1 cellular context compared by ENCODE assay signal in the genomic region with DNA sequence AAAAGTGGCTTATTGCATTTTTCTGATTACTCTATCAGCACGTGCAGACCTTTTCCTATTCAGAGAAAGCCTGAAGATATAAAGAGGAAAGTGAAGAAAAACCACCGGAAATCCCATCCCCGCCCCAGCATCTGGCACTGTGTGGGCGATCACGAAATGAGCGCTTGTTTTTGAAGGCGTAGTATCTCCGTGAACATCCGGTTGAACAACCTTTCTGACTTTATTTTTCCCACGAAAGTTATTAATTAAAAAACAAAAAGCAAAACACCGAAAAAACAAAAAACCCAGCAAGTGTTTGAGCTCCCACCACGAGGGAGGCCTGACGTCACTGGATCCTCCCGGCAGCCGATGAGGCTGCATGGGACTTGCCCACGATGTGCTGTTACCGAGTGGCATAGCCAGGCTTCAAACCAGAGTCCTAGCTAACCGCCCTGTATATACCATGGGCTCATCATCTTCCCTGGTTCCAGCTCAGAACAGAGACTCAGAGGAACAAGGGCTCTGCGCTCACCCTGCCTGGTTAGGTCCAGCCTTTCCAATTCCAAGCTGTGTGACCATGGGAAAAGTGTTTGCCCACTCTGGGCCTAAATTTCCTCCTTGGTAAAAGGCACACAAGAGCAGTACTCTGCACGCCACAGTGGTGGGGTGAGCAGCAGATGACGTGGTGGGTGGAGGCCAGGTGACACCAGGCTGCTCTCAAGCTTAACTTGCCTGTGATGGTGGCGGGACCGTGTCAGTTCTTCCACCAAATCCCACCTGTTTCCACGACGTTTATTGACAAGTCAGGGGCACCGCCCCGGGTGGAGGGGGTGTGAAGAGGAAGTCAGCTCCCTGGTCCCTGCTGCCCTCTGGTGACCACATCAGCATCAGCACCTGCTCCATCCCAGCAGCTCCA.
A peak's percentile ranks its signal among the peaks of the same experiment; 100 is the strongest.
TF ChIP-seq lines count a peak whose summit lies in the region.

No MANE protein-coding gene starts in this region.

TF ChIP-seq in HepG2, 621 proteins besides CTCF, POLR2A, EP300 and RAD21 (continued from another document and continues in another):
- 0 out of 2 replicates have a peak, but pooled peaks have one; percentile 59 for TF ChIP-seq ZNF296 (CRISPR knock-in tag; conservative IDR thresholded peaks at IDR 0.05)
- TF ChIP-seq TAF15 (IDR thresholded peaks at IDR 0.05; ENCODE audit: low read depth, low read length, poor library complexity, severe bottlenecking) = no peak
- TF ChIP-seq ZFP90 (CRISPR knock-in tag; IDR thresholded peaks at IDR 0.05; ENCODE audit: borderline replicate concordance) = peak; percentile 56; the same call in 1 of the 2 replicates
- no peak for TF ChIP-seq ZNF484 (CRISPR knock-in tag; IDR thresholded peaks at IDR 0.05; ENCODE audit: borderline replicate concordance, low read depth)
- TF ChIP-seq, protein P1, sequence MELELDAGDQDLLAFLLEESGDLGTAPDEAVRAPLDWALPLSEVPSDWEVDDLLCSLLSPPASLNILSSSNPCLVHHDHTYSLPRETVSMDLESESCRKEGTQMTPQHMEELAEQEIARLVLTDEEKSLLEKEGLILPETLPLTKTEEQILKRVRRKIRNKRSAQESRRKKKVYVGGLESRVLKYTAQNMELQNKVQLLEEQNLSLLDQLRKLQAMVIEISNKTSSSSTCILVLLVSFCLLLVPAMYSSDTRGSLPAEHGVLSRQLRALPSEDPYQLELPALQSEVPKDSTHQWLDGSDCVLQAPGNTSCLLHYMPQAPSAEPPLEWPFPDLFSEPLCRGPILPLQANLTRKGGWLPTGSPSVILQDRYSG (CRISPR knock-in tag; IDR thresholded peaks at IDR 0.05) = no peak
- no peak for TF ChIP-seq ZNF33A (CRISPR knock-in tag; IDR thresholded peaks at IDR 0.05; ENCODE audit: borderline replicate concordance)
- TF ChIP-seq ZFAT (CRISPR knock-in tag; conservative IDR thresholded peaks at IDR 0.05) = no peak
- TF ChIP-seq, protein P2, sequence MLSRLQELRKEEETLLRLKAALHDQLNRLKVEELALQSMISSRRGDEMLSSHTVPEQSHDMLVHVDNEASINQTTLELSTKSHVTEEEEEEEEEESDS (CRISPR knock-in tag; IDR thresholded peaks at IDR 0.05; ENCODE audit: borderline replicate concordance) = no peak
- no peak for TF ChIP-seq POLR2AphosphoS5 (IDR thresholded peaks at IDR 0.05; ENCODE audit: low read depth, low read length)
- TF ChIP-seq, protein P3, sequence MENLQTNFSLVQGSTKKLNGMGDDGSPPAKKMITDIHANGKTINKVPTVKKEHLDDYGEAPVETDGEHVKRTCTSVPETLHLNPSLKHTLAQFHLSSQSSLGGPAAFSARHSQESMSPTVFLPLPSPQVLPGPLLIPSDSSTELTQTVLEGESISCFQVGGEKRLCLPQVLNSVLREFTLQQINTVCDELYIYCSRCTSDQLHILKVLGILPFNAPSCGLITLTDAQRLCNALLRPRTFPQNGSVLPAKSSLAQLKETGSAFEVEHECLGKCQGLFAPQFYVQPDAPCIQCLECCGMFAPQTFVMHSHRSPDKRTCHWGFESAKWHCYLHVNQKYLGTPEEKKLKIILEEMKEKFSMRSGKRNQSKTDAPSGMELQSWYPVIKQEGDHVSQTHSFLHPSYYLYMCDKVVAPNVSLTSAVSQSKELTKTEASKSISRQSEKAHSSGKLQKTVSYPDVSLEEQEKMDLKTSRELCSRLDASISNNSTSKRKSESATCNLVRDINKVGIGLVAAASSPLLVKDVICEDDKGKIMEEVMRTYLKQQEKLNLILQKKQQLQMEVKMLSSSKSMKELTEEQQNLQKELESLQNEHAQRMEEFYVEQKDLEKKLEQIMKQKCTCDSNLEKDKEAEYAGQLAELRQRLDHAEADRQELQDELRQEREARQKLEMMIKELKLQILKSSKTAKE (CRISPR knock-in tag; IDR thresholded peaks at IDR 0.05; ENCODE audit: borderline replicate concordance) = 0 out of 2 replicates have a peak, but pooled peaks have one; percentile 6
- TF ChIP-seq ZNF605 (CRISPR knock-in tag; IDR thresholded peaks at IDR 0.05) = peak; percentile 46; the same call in 1 of the 2 replicates
- peak; percentile 45; the same call in 1 of the 2 replicates for TF ChIP-seq KAT7 (CRISPR knock-in tag; IDR thresholded peaks at IDR 0.05; ENCODE audit: borderline replicate concordance)
- TF ChIP-seq ZNF891 (CRISPR knock-in tag; IDR thresholded peaks at IDR 0.05) = no peak
- TF ChIP-seq, protein P4, sequence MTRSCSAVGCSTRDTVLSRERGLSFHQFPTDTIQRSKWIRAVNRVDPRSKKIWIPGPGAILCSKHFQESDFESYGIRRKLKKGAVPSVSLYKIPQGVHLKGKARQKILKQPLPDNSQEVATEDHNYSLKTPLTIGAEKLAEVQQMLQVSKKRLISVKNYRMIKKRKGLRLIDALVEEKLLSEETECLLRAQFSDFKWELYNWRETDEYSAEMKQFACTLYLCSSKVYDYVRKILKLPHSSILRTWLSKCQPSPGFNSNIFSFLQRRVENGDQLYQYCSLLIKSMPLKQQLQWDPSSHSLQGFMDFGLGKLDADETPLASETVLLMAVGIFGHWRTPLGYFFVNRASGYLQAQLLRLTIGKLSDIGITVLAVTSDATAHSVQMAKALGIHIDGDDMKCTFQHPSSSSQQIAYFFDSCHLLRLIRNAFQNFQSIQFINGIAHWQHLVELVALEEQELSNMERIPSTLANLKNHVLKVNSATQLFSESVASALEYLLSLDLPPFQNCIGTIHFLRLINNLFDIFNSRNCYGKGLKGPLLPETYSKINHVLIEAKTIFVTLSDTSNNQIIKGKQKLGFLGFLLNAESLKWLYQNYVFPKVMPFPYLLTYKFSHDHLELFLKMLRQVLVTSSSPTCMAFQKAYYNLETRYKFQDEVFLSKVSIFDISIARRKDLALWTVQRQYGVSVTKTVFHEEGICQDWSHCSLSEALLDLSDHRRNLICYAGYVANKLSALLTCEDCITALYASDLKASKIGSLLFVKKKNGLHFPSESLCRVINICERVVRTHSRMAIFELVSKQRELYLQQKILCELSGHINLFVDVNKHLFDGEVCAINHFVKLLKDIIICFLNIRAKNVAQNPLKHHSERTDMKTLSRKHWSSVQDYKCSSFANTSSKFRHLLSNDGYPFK (CRISPR knock-in tag; IDR thresholded peaks at IDR 0.05; ENCODE audit: borderline replicate concordance) = no peak; the same call in 1 of the 2 replicates
- TF ChIP-seq NBN (conservative IDR thresholded peaks at IDR 0.05) = no peak
- TF ChIP-seq HDAC2 (CRISPR knock-in tag; IDR thresholded peaks at IDR 0.05) = 0 out of 2 replicates have a peak, but pooled peaks have one; percentile 19
- TF ChIP-seq HNRNPK (IDR thresholded peaks at IDR 0.05; ENCODE audit: low read depth, low read length, poor library complexity, severe bottlenecking) = peak; percentile 3
- no peak for TF ChIP-seq ZBTB42 (CRISPR knock-in tag; IDR thresholded peaks at IDR 0.05)
- 0 out of 2 replicates have a peak, but pooled peaks have one; percentile 24 for TF ChIP-seq GATAD1 (CRISPR knock-in tag; IDR thresholded peaks at IDR 0.05)
- TF ChIP-seq ZSCAN31 (CRISPR knock-in tag; IDR thresholded peaks at IDR 0.05; ENCODE audit: low read depth) = no peak
- TF ChIP-seq, protein P5, sequence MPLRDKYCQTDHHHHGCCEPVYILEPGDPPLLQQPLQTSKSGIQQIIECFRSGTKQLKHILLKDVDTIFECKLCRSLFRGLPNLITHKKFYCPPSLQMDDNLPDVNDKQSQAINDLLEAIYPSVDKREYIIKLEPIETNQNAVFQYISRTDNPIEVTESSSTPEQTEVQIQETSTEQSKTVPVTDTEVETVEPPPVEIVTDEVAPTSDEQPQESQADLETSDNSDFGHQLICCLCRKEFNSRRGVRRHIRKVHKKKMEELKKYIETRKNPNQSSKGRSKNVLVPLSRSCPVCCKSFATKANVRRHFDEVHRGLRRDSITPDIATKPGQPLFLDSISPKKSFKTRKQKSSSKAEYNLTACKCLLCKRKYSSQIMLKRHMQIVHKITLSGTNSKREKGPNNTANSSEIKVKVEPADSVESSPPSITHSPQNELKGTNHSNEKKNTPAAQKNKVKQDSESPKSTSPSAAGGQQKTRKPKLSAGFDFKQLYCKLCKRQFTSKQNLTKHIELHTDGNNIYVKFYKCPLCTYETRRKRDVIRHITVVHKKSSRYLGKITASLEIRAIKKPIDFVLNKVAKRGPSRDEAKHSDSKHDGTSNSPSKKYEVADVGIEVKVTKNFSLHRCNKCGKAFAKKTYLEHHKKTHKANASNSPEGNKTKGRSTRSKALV (CRISPR knock-in tag; IDR thresholded peaks at IDR 0.05) = no peak
- peak; percentile 37; the same call in 1 of the 2 replicates for TF ChIP-seq RFX5 (IDR thresholded peaks at IDR 0.05; ENCODE audit: low read depth, low read length)
- peak; percentile 92 for TF ChIP-seq ZMYM3 (CRISPR knock-in tag; IDR thresholded peaks at IDR 0.05)
- no peak for TF ChIP-seq ADNP (CRISPR knock-in tag; IDR thresholded peaks at IDR 0.05)
- no peak for TF ChIP-seq ZNF382 (CRISPR knock-in tag; IDR thresholded peaks at IDR 0.05; ENCODE audit: borderline replicate concordance)
- TF ChIP-seq ZNF30 (CRISPR knock-in tag; IDR thresholded peaks at IDR 0.05) = no peak
- peak; percentile 15; the same call in 1 of the 3 replicates for TF ChIP-seq MXI1 (IDR thresholded peaks at IDR 0.05; ENCODE audit: borderline replicate concordance, low read depth, low read length)
- peak; percentile 46; the same call in 1 of the 2 replicates for TF ChIP-seq KLF6 (CRISPR knock-in tag; IDR thresholded peaks at IDR 0.05)
- TF ChIP-seq, protein P6, sequence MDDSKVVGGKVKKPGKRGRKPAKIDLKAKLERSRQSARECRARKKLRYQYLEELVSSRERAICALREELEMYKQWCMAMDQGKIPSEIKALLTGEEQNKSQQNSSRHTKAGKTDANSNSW (CRISPR knock-in tag; IDR thresholded peaks at IDR 0.05; ENCODE audit: borderline replicate concordance) = no peak
- TF ChIP-seq, protein P7, sequence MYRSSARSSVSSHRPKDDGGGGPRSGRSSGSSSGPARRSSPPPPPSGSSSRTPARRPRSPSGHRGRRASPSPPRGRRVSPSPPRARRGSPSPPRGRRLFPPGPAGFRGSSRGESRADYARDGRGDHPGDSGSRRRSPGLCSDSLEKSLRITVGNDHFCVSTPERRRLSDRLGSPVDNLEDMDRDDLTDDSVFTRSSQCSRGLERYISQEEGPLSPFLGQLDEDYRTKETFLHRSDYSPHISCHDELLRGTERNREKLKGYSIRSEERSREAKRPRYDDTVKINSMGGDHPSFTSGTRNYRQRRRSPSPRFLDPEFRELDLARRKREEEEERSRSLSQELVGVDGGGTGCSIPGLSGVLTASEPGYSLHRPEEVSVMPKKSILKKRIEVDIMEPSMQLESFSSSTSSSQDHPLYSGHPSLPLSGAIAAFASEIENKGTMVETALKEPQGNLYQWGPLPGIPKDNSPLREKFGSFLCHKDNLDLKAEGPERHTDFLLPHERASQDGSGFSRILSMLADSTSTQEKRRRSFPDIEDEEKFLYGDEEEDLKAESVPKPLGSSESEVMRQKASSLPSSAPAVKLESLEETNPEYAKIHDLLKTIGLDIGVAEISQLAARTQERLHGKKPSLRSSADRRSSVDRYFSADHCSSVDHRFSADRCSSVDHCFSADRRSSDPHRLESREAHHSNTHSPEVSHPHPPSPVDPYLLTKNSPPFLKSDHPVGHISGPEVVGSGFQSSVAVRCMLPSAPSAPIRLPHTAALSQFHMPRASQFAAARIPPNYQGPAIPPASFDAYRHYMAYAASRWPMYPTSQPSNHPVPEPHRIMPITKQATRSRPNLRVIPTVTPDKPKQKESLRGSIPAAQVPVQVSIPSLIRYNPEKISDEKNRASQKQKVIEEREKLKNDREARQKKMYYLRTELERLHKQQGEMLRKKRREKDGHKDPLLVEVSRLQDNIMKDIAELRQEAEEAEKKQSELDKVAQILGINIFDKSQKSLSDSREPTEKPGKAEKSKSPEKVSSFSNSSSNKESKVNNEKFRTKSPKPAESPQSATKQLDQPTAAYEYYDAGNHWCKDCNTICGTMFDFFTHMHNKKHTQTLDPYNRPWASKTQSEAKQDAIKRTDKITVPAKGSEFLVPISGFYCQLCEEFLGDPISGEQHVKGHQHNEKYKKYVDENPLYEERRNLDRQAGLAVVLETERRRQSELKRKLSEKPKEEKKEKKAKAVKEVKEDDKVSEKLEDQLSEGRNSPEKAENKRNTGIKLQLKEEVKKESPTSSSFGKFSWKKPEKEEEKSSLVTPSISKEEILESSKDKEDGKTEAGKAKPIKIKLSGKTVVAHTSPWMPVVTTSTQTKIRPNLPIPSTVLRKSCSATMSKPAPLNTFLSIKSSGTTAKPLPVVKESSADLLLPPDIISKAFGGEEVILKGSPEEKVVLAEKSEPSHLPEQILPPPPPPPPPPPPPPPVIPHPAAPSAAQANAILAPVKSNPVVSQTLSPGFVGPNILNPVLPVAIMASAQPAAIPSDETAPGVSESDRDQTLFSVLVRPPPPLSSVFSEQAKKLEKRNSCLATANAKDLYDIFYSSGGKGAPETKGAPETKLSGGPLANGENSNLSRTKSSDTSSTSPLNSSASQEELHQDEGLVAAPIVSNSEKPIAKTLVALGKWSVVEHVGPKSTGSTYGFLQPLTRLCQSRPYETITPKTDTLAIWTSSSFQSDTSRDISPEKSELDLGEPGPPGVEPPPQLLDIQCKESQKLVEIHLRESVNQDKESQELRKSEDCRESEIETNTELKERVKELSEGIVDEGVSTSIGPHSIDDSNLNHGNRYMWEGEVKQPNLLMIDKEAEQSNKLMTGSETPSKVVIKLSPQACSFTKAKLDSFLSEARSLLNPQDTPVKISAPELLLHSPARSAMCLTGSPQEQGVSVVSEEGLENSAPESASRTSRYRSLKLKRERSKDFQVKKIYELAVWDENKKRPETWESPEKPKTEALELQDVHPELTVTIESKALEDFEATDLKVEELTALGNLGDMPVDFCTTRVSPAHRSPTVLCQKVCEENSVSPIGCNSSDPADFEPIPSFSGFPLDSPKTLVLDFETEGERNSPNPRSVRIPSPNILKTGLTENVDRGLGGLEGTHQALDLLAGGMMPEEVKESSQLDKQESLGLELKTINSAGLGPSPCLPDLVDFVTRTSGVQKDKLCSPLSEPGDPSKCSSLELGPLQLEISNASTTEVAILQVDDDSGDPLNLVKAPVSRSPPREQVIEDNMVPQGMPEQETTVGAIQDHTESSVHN (CRISPR knock-in tag; IDR thresholded peaks at IDR 0.05) = 0 out of 2 replicates have a peak, but pooled peaks have one; percentile 34
- no peak for TF ChIP-seq ZNF263 (CRISPR knock-in tag; IDR thresholded peaks at IDR 0.05)
- TF ChIP-seq, protein P8, sequence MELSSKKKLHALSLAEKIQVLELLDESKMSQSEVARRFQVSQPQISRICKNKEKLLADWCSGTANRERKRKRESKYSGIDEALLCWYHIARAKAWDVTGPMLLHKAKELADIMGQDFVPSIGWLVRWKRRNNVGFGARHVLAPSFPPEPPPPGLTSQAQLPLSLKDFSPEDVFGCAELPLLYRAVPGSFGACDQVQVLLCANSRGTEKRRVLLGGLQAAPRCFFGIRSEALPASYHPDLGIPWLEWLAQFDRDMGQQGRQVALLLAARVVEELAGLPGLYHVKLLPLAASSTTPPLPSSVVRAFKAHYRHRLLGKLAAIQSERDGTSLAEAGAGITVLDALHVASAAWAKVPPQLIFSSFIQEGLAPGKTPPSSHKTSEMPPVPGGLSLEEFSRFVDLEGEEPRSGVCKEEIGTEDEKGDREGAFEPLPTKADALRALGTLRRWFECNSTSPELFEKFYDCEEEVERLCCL (CRISPR knock-in tag; IDR thresholded peaks at IDR 0.05; ENCODE audit: borderline replicate concordance) = no peak
- TF ChIP-seq, protein P9, sequence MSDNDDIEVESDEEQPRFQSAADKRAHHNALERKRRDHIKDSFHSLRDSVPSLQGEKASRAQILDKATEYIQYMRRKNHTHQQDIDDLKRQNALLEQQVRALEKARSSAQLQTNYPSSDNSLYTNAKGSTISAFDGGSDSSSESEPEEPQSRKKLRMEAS (IDR thresholded peaks at IDR 0.05) = peak; percentile 42; the same call in 1 of the 2 replicates
- TF ChIP-seq PHF21A (CRISPR knock-in tag; IDR thresholded peaks at IDR 0.05) = no peak
- no peak for TF ChIP-seq SSRP1 (CRISPR knock-in tag; IDR thresholded peaks at IDR 0.05)
- no peak for TF ChIP-seq GFI1 (CRISPR knock-in tag; IDR thresholded peaks at IDR 0.05; ENCODE audit: borderline replicate concordance)
- no peak for TF ChIP-seq KDM5A (IDR thresholded peaks at IDR 0.05; ENCODE audit: borderline replicate concordance, low read length)
- peak; percentile 75 for TF ChIP-seq XRCC5 (optimal IDR thresholded peaks at IDR 0.05; ENCODE audit: low read length)
- TF ChIP-seq ZSCAN20 (CRISPR knock-in tag; IDR thresholded peaks at IDR 0.05; ENCODE audit: borderline replicate concordance) = no peak
- TF ChIP-seq ZNF501 (CRISPR knock-in tag; IDR thresholded peaks at IDR 0.05) = no peak
